ENCODE assay signal across 22 cellular contexts in the genomic region with DNA sequence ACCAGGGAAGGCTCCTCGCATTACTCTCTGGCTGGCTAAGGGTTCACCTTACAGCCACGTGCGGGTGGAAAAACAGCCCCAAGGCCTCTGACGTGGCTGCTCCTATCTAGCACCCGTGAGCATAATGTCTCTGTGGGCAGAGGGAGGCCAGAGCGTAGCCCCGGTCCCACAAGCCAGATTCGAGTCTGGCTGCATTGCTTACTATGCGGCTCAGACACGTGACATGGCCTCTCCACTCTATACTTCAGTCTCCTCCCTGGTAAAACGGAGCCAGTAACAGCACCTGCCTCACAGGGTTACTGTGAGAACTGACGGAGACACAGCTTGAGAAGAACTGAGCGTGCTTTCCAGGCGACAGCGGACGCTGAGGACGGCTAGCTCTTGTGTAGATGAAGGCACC.
"Had no signal": no experiment of that assay in that cellular context is flagged by ENCODE, and none has a peak within 500 bp of the region (broad histone marks: within the 10 kb centered on the region; RNA-seq: fewer than 3 reads in every experiment).

No MANE protein-coding gene starts in this region.

- H3K4me3 Mint-ChIP-seq: activated CD8-positive, alpha-beta T cell treated with anti-CD3 and anti-CD28 coated beads for 36 hours; activated naive CD4-positive, alpha-beta T cell treated with anti-CD3 and anti-CD28 coated beads, Interleukin-2, amount 10 ng/mL, durations not matched to agents 7 days and 5 days; activated naive CD8-positive, alpha-beta T cell treated with anti-CD3 and anti-CD28 coated beads for 36 hours; activated T-cell treated with anti-CD3 and anti-CD28 coated beads, Interleukin-2, amount 50 U/mL, for 72 hours; T-helper 1 cell treated with Interleukin-12 subunit alpha and Interleukin-12 subunit beta and Interleukin-4 antibody, amounts not matched to agents 30 μg/mL and 1 μg/mL, for 36 hours had no signal

- H3K4me1 Mint-ChIP-seq: activated naive CD4-positive, alpha-beta T cell treated with anti-CD3 and anti-CD28 coated beads, Interleukin-2, amount 10 ng/mL, durations not matched to agents 7 days and 5 days; activated naive CD8-positive, alpha-beta T cell treated with anti-CD3 and anti-CD28 coated beads for 36 hours had no signal

- H3K9me3 ChIP-seq: Peyer's patch had no signal

- DNase-seq: activated CD4-positive, alpha-beta T cell treated with anti-CD3 and anti-CD28 coated beads for 4 hours; activated CD8-positive, alpha-beta memory T cell treated with anti-CD3 and anti-CD28 coated beads, Interleukin-2, amount 50 U/mL, for 4 hours; activated CD8-positive, alpha-beta T cell treated with anti-CD3 and anti-CD28 coated beads for 36 hours; activated gamma-delta T cell treated with Interleukin-2 at 50 U/mL for 16 hours; activated naive CD4-positive, alpha-beta T cell treated with anti-CD3 and anti-CD28 coated beads, Interleukin-2, amount 10 ng/mL, durations not matched to agents 7 days and 5 days; activated naive CD8-positive, alpha-beta T cell treated with anti-CD3 and anti-CD28 coated beads for 36 hours; activated T-cell treated with anti-CD3 and anti-CD28 coated beads, Interleukin-2, amount 50 U/mL, for 72 hours; brain microvascular endothelial cell; central memory CD4-positive, alpha-beta T cell; Kasumi-1; NCI-H1105 treated with DMSO at 0.1 percent for 48 hours; NCI-H1436 treated with DMSO at 0.1 percent for 48 hours; NCI-H187; NCI-H2081; NCI-H446; NCI-H524; Peyer's patch; SHP77 treated with DMSO at 0.1 percent for 48 hours had no signal

- H3K27ac ChIP-seq: brain microvascular endothelial cell, Peyer's patch, RWPE1 had no signal

- H3K4me1 ChIP-seq: Peyer's patch had no signal

- H3K9me3 Mint-ChIP-seq: activated CD8-positive, alpha-beta T cell treated with anti-CD3 and anti-CD28 coated beads for 36 hours; activated naive CD4-positive, alpha-beta T cell treated with anti-CD3 and anti-CD28 coated beads, Interleukin-2, amount 10 ng/mL, durations not matched to agents 7 days and 5 days; activated naive CD8-positive, alpha-beta T cell treated with anti-CD3 and anti-CD28 coated beads for 36 hours; activated T-cell treated with anti-CD3 and anti-CD28 coated beads, Interleukin-2, amount 50 U/mL, for 72 hours; activated T-helper 2 cell treated with anti-CD3 and anti-CD28 coated beads, Interferon-gamma antibody, Interleukin-2, Interleukin-4, amounts not matched to agents 10 μg/mL and 5 μg/mL and 100 μg/mL, durations not matched to agents 14 hours and 24 hours and 36 hours; T-helper 1 cell treated with Interleukin-12 subunit alpha and Interleukin-12 subunit beta and Interleukin-4 antibody, amounts not matched to agents 30 μg/mL and 1 μg/mL, for 36 hours had no signal

- H3K4me3 ChIP-seq: Peyer's patch had no signal

- H3K27ac Mint-ChIP-seq: activated CD8-positive, alpha-beta T cell treated with anti-CD3 and anti-CD28 coated beads for 36 hours; activated naive CD4-positive, alpha-beta T cell treated with anti-CD3 and anti-CD28 coated beads, Interleukin-2, amount 10 ng/mL, durations not matched to agents 7 days and 5 days; activated naive CD8-positive, alpha-beta T cell treated with anti-CD3 and anti-CD28 coated beads for 36 hours; activated T-cell treated with anti-CD3 and anti-CD28 coated beads, Interleukin-2, amount 50 U/mL, for 72 hours; activated T-helper 2 cell treated with anti-CD3 and anti-CD28 coated beads, Interferon-gamma antibody, Interleukin-2, Interleukin-4, amounts not matched to agents 10 μg/mL and 5 μg/mL and 100 μg/mL, durations not matched to agents 14 hours and 24 hours and 36 hours; T-helper 1 cell treated with Interleukin-12 subunit alpha and Interleukin-12 subunit beta and Interleukin-4 antibody, amounts not matched to agents 30 μg/mL and 1 μg/mL, for 36 hours had no signal

- H3K27me3 ChIP-seq: brain microvascular endothelial cell, Peyer's patch had no signal

- H3K36me3 Mint-ChIP-seq: activated naive CD4-positive, alpha-beta T cell treated with anti-CD3 and anti-CD28 coated beads, Interleukin-2, amount 10 ng/mL, durations not matched to agents 7 days and 5 days had no signal

- H3K27me3 Mint-ChIP-seq: activated CD8-positive, alpha-beta T cell treated with anti-CD3 and anti-CD28 coated beads for 36 hours; activated naive CD4-positive, alpha-beta T cell treated with anti-CD3 and anti-CD28 coated beads, Interleukin-2, amount 10 ng/mL, durations not matched to agents 7 days and 5 days; activated naive CD8-positive, alpha-beta T cell treated with anti-CD3 and anti-CD28 coated beads for 36 hours had no signal

- ATAC-seq: activated CD4-positive, CD25-positive, alpha-beta regulatory T cell treated with anti-CD3 and anti-CD28 coated beads, Interleukin-2, amount 50 U/mL, for 24 hours; activated CD8-positive, alpha-beta T cell treated with anti-CD3 and anti-CD28 coated beads for 36 hours; activated T-cell treated with anti-CD3 and anti-CD28 coated beads, Interleukin-2, amount 50 U/mL, for 72 hours had no signal
